In the genomic region with DNA sequence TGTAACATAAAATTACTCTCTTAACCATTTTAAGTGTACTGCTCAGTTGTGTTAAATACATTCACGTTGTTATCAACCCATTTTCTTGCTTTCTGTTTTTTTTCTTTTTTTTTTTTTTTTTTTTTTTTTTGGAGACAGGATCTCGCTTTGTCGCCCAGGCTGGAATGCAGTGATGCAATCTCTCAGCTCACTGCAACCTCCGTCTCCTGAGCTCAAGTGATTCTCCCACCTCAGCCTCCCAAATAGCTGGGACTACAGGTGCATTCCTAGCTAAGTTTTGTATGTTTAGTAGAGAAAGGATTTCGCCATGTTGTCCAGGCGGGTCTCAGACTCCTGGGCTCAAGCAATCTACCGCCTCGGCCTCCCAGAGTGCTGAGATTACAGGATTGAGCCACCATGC, we compare ENCODE assay signal across 1 cellular context.
TF ChIP-seq lines count a peak whose summit lies in the region.

No MANE protein-coding gene starts in this region.

TF ChIP-seq in IMR-90, 13 proteins besides CTCF, POLR2A, EP300 and RAD21:
- TF ChIP-seq, protein P1, sequence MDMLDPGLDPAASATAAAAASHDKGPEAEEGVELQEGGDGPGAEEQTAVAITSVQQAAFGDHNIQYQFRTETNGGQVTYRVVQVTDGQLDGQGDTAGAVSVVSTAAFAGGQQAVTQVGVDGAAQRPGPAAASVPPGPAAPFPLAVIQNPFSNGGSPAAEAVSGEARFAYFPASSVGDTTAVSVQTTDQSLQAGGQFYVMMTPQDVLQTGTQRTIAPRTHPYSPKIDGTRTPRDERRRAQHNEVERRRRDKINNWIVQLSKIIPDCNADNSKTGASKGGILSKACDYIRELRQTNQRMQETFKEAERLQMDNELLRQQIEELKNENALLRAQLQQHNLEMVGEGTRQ (IDR thresholded peaks at IDR 0.05; ENCODE audit: low read depth, low read length) = no peak
- no peak for TF ChIP-seq MXI1 (IDR thresholded peaks at IDR 0.05; ENCODE audit: borderline replicate concordance, low read depth, low read length)
- no peak for TF ChIP-seq SMC3 (IDR thresholded peaks at IDR 0.05; ENCODE audit: low read depth, low read length)
- no peak for TF ChIP-seq RCOR1 (IDR thresholded peaks at IDR 0.05; ENCODE audit: insufficient replicate concordance, low read length)
- 0 out of 2 replicates have a peak, but pooled peaks have one; percentile 38 for TF ChIP-seq CEBPB (IDR thresholded peaks at IDR 0.05; ENCODE audit: low read depth, low read length)
- TF ChIP-seq RFX5 (IDR thresholded peaks at IDR 0.05; ENCODE audit: low read depth, low read length) = no peak
- TF ChIP-seq BHLHE40 (IDR thresholded peaks at IDR 0.05; ENCODE audit: low read depth, low read length) = no peak
